ENCODE assay signal across 13 cellular contexts in the genomic region with DNA sequence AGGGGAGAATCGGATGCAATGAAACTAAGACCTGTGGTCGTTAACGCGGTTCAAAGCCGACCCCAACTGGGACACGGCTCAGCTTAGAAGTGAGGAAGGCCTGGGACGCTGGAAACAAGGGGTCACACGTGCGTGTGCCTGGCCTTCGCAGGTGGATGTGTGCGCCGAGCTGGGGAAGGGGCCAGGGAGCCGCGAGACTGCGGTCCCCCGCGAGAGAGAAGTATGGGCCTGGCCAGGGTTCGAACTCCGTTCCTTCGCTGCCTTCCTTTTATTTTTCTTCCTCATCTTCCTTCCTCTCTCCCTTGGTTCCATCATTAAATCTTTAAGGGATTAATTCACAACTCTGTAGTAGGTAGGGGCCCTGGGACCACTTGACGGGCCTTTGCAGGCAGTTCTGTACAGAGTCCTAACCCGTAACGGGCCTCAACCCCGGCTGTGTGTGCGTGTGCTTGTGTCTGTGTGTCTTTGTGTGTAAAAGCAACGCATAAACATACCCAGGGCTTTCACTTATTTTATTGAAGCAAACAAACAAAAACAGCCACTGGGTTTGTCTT. TPM values are rescaled to one million over a fixed set of nuclear protein-coding genes. Genes with fewer than 3 reads are reported as not detected.
DNase-seq lines count a peak whose midpoint lies in the region; ATAC-seq and TF ChIP-seq lines count a peak whose summit lies in the region.
"Had no signal": no experiment of that assay in that cellular context is flagged by ENCODE, and none has a peak within 500 bp of the region (broad histone marks: within the 10 kb centered on the region; RNA-seq: fewer than 3 reads in every experiment).

No MANE protein-coding gene starts in this region.

- intact Hi-C loops in activated T-helper 1 cell treated with anti-CD3 and anti-CD28 coated beads, Interleukin-12 subunit alpha, Interleukin-12 subunit beta, Interleukin-2, Interleukin-4 antibody, amounts not matched to agents 30 ng/mL and 10 ng/mL and 1 ng/mL, durations not matched to agents 14 hours and 24 hours and 36 hours (cut with micrococcal nuclease): loop anchor here (5.0 kb wide), 1 partner anchor 1012 kb away; no protein-coding TSS in a partner anchor

- ATAC-seq in GM21737 (IDR thresholded peaks at IDR 0.05; ENCODE audit: unreplicated experiment) (no peak), HG03439 (IDR thresholded peaks at IDR 0.05; ENCODE audit: unreplicated experiment) (no peak)

- peak overlapping the region; percentile 34 for H3K4me3 ChIP-seq in epithelial cell of esophagus (ENCODE audit: low read length)

- H3K27ac ChIP-seq in C4-2B: peak overlapping the region; percentile 91
- H3K27ac ChIP-seq: right atrium auricular region had no signal

- TF ChIP-seq CTCF in C4-2B (conservative IDR thresholded peaks at IDR 0.05) (no peak), HFFc6 (IDR thresholded peaks at IDR 0.05) (no peak), epithelial cell of esophagus (IDR thresholded peaks at IDR 0.05; ENCODE audit: insufficient read depth, low read depth, low read length, missing control alignments) (no peak), neural crest cell (conservative IDR thresholded peaks at IDR 0.05) (no peak)

- H3K36me3 Mint-ChIP-seq in HFFc6 (ENCODE audit: low read depth): peaks cover 4% of the 10 kb centered on the region
- H3K36me3 Mint-ChIP-seq in neural crest cell (ENCODE audit: low read depth): no peaks in the 10 kb centered on the region
- peaks cover 2% of the 10 kb centered on the region for H3K36me3 Mint-ChIP-seq in activated T-helper 1 cell treated with anti-CD3 and anti-CD28 coated beads, Interleukin-12 subunit alpha, Interleukin-12 subunit beta, Interleukin-2, Interleukin-4 antibody, amounts not matched to agents 30 ng/mL and 10 ng/mL and 1 ng/mL, durations not matched to agents 14 hours and 24 hours and 36 hours (ENCODE audit: low read depth)

- H3K9me3 Mint-ChIP-seq in HFFc6 (no peaks in the 10 kb centered on the region), neural crest cell (no peaks in the 10 kb centered on the region)
- H3K9me3 Mint-ChIP-seq in activated T-helper 1 cell treated with anti-CD3 and anti-CD28 coated beads, Interleukin-12 subunit alpha, Interleukin-12 subunit beta, Interleukin-2, Interleukin-4 antibody, amounts not matched to agents 30 ng/mL and 10 ng/mL and 1 ng/mL, durations not matched to agents 14 hours and 24 hours and 36 hours: peaks cover 8% of the 10 kb centered on the region

- H3K27me3 Mint-ChIP-seq in HFFc6 (ENCODE audit: insufficient read depth) (peaks cover 76% of the 10 kb centered on the region), neural crest cell (ENCODE audit: low read depth) (peaks cover 97% of the 10 kb centered on the region)
- H3K27me3 Mint-ChIP-seq in activated T-helper 1 cell treated with anti-CD3 and anti-CD28 coated beads, Interleukin-12 subunit alpha, Interleukin-12 subunit beta, Interleukin-2, Interleukin-4 antibody, amounts not matched to agents 30 ng/mL and 10 ng/mL and 1 ng/mL, durations not matched to agents 14 hours and 24 hours and 36 hours (ENCODE audit: insufficient read depth): peaks cover 54% of the 10 kb centered on the region

- DNase-seq in HFFc6: no peak
- DNase-seq in epithelial cell of esophagus (ENCODE audit: low read depth): no peak
- DNase-seq in neural crest cell (ENCODE audit: low read depth, low spot score): no peak
- no peak for DNase-seq in activated T-helper 1 cell treated with anti-CD3 and anti-CD28 coated beads, Interleukin-12 subunit alpha, Interleukin-12 subunit beta, Interleukin-2, Interleukin-4 antibody, amounts not matched to agents 30 ng/mL and 10 ng/mL and 1 ng/mL, durations not matched to agents 14 hours and 24 hours and 36 hours (ENCODE audit: low spot score)
- DNase-seq in GM19240 (ENCODE audit: insufficient read length, low spot score): no peak
- DNase-seq: activated naive CD4-positive, alpha-beta T cell treated with anti-CD3 and anti-CD28 coated beads, Interleukin-2, amount 50 U/mL, for 16 hours; NCI-H226; SIG-M5 had no signal

- H3K4me1 Mint-ChIP-seq in HFFc6 (ENCODE audit: low read depth) (peaks cover 41% of the 10 kb centered on the region), neural crest cell (peaks cover 28% of the 10 kb centered on the region)
- peaks cover 3% of the 10 kb centered on the region for H3K4me1 Mint-ChIP-seq in activated T-helper 1 cell treated with anti-CD3 and anti-CD28 coated beads, Interleukin-12 subunit alpha, Interleukin-12 subunit beta, Interleukin-2, Interleukin-4 antibody, amounts not matched to agents 30 ng/mL and 10 ng/mL and 1 ng/mL, durations not matched to agents 14 hours and 24 hours and 36 hours (ENCODE audit: low read depth)

- peak overlapping the region; percentile 82 for H3K4me3 Mint-ChIP-seq in HFFc6
- peak overlapping the region; percentile 61 for H3K4me3 Mint-ChIP-seq in neural crest cell
- no peak overlapping the region for H3K4me3 Mint-ChIP-seq in activated T-helper 1 cell treated with anti-CD3 and anti-CD28 coated beads, Interleukin-12 subunit alpha, Interleukin-12 subunit beta, Interleukin-2, Interleukin-4 antibody, amounts not matched to agents 30 ng/mL and 10 ng/mL and 1 ng/mL, durations not matched to agents 14 hours and 24 hours and 36 hours

- H3K27ac Mint-ChIP-seq in HFFc6 (no peak overlapping the region; the same call in 1 of the 2 replicates), neural crest cell (ENCODE audit: unreplicated experiment) (no peak overlapping the region)
- H3K27ac Mint-ChIP-seq in activated T-helper 1 cell treated with anti-CD3 and anti-CD28 coated beads, Interleukin-12 subunit alpha, Interleukin-12 subunit beta, Interleukin-2, Interleukin-4 antibody, amounts not matched to agents 30 ng/mL and 10 ng/mL and 1 ng/mL, durations not matched to agents 14 hours and 24 hours and 36 hours: no peak overlapping the region

RNA-seq across cellular contexts. Expression of gene TTC6, which starts 3.6 kb away (rescaled TPM):
- 1 to 10 TPM in 1 of 6 experiments, under 1 TPM in 3, not detected in 2; 0.38 to 1.2 (median 0.62) TPM for total RNA-seq in HFFc6 (2021; fragmentation: NEBNext Ultra II Directional; extraction: Animal tissue kit (Norgen Biotek cat#: 25700))
- 0.40 TPM in 1 of 2 replicates, not detected in the other for total RNA-seq in neural crest cell
- not detected in 2 replicates for total RNA-seq in activated T-helper 1 cell treated with anti-CD3 and anti-CD28 coated beads, Interleukin-12 subunit alpha, Interleukin-12 subunit beta, Interleukin-2, Interleukin-4 antibody, amounts not matched to agents 30 ng/mL and 10 ng/mL and 1 ng/mL, durations not matched to agents 14 hours and 24 hours and 36 hours
- total RNA-seq: HT1080, right atrium auricular region had no signal

RNA-seq across cellular contexts. Expression of gene FOXA1, which starts 4.0 kb away (rescaled TPM):
- total RNA-seq in HFFc6 (2021; fragmentation: NEBNext Ultra II Directional; extraction: Animal tissue kit (Norgen Biotek cat#: 25700)): 1 to 10 TPM in 4 of 6 experiments, under 1 TPM in 2; 0.36 to 7.3 (median 7.0) TPM
- total RNA-seq in neural crest cell: not detected in 2 replicates
- total RNA-seq in activated T-helper 1 cell treated with anti-CD3 and anti-CD28 coated beads, Interleukin-12 subunit alpha, Interleukin-12 subunit beta, Interleukin-2, Interleukin-4 antibody, amounts not matched to agents 30 ng/mL and 10 ng/mL and 1 ng/mL, durations not matched to agents 14 hours and 24 hours and 36 hours: 0.31 TPM in 1 of 2 replicates, not detected in the other
- total RNA-seq: right atrium auricular region had no signal
